In the genomic region with DNA sequence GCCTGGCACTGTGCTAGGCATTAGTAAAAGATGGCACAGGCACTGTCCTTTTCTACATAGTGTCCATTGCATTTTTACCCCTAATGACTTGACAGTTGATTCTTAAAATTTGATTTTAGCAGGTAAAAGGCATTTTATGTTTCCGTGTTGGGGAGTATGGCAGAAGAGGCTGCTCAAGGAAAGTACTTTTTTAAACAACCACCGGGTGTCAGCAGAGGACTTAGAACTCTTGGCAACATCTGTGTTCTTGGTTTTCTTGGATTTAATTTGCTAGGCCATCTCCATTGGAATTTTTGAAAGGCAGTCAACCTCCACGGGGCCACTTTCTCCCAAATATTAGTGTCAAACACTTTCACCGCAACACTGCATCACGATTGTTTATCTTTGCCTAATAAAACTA, we compare ENCODE assay signal across 8 cellular contexts.
A peak's percentile ranks its signal among the peaks of the same experiment; 100 is the strongest.
DNase-seq lines count a peak whose midpoint lies in the region; ATAC-seq, FAIRE-seq and TF ChIP-seq lines count a peak whose summit lies in the region.

No MANE protein-coding gene starts in this region.

- POLR2A ChIA-PET in Caco-2 (lab: Charles Lee), result no interaction called here

- intact Hi-C loops in Caco-2 (cut with micrococcal nuclease; ENCODE audit: unreplicated experiment) (loop anchor here (10.0 kb wide), 1 partner anchor 91 kb away; no protein-coding TSS in a partner anchor), posterior vena cava (cut with DNase I) (no loop called here)

- H3K9me3 Mint-ChIP-seq in Caco-2 (ENCODE audit: unreplicated experiment), result no peaks in the 10 kb centered on the region

- TF ChIP-seq CTCF in Caco-2 (IDR thresholded peaks at IDR 0.05; ENCODE audit: insufficient read depth in 1 of 2, low read depth in 1 of 2, low read length in 1 of 2, severe bottlenecking in 1 of 2, unreplicated experiment in 1 of 2) (peak; percentile 25 to 34), OCI-LY1 (IDR thresholded peaks at IDR 0.05; ENCODE audit: low read length) (peak; percentile 37), fibroblast of lung (conservative IDR thresholded peaks at IDR 0.05 in 1 of 2, IDR thresholded peaks at IDR 0.05 in 1 of 2; ENCODE audit: low read depth in 1 of 2, low read length in 2 of 2) (peak; percentile 32 to 48)

- 12 to 24% (median 20%) methylated on average over 5 of the region's 5 CpGs for WGBS in small intestine, 3 donors

- no peaks in the 10 kb centered on the region for H3K36me3 Mint-ChIP-seq in Caco-2 (ENCODE audit: insufficient read depth, unreplicated experiment)

- ATAC-seq in GM18858 (IDR thresholded peaks at IDR 0.05; ENCODE audit: unreplicated experiment), result no peak
- no peak for ATAC-seq in HG02763 (IDR thresholded peaks at IDR 0.05; ENCODE audit: unreplicated experiment)

- H3K27me3 ChIP-seq in Caco-2 (replicated peaks; ENCODE audit: control insufficient read depth, insufficient read depth, low read length), result no peaks in the 10 kb centered on the region
- H3K27me3 ChIP-seq in H7 (ENCODE audit: control insufficient read depth, insufficient read depth, low read length), result no peaks in the 10 kb centered on the region
- no peaks in the 10 kb centered on the region for H3K27me3 ChIP-seq in OCI-LY1 (ENCODE audit: insufficient read depth, low read length)
- no peaks in the 10 kb centered on the region for H3K27me3 ChIP-seq in fibroblast of lung (ENCODE audit: control insufficient read depth, insufficient read depth, low read length)
- no peaks in the 10 kb centered on the region for H3K27me3 ChIP-seq in small intestine (ENCODE audit: control insufficient read depth in 2 of 2, insufficient read depth in 2 of 2, low read length in 2 of 2)

- H3K4me1 ChIP-seq in Caco-2 (no peaks in the 10 kb centered on the region), OCI-LY1 (ENCODE audit: insufficient read depth, low read length, severe bottlenecking) (no peaks in the 10 kb centered on the region), fibroblast of lung (ENCODE audit: control insufficient read depth, extremely low read depth, insufficient read depth, low read length) (no peaks in the 10 kb centered on the region), small intestine (ENCODE audit: control insufficient read depth in 2 of 2, insufficient read depth in 1 of 2, low read depth in 1 of 2, low read length in 1 of 2) (no peaks in the 10 kb centered on the region)

- CTCF ChIA-PET in Caco-2 (lab: Charles Lee), result no interaction called here

- H3K79me2 ChIP-seq in OCI-LY1 (ENCODE audit: insufficient read depth, low read length) (no peaks in the 10 kb centered on the region), fibroblast of lung (ENCODE audit: control insufficient read depth, insufficient read depth, low read length) (no peaks in the 10 kb centered on the region)

- no peaks in the 10 kb centered on the region for H3K36me3 ChIP-seq in Caco-2 (ENCODE audit: control insufficient read depth, insufficient read depth, low read length)
- no peaks in the 10 kb centered on the region for H3K36me3 ChIP-seq in H7 (replicated peaks; ENCODE audit: control insufficient read depth, insufficient read depth, low read length)
- no peaks in the 10 kb centered on the region for H3K36me3 ChIP-seq in OCI-LY1 (ENCODE audit: insufficient read depth, low read length)
- no peaks in the 10 kb centered on the region for H3K36me3 ChIP-seq in fibroblast of lung (ENCODE audit: control insufficient read depth, insufficient read depth, low read length)
- no peaks in the 10 kb centered on the region for H3K36me3 ChIP-seq in small intestine (ENCODE audit: control insufficient read depth in 2 of 2, insufficient read depth in 2 of 2, low read length in 2 of 2)

- H3K27me3 Mint-ChIP-seq in Caco-2 (ENCODE audit: insufficient read depth, unreplicated experiment), result no peaks in the 10 kb centered on the region

- no peak overlapping the region for H3K4me3 ChIP-seq in Caco-2 (ENCODE audit: low read depth, low read length)
- no peak overlapping the region for H3K4me3 ChIP-seq in H7 (ENCODE audit: insufficient read depth, low read depth, low read length)
- no peak overlapping the region for H3K4me3 ChIP-seq in OCI-LY1 (ENCODE audit: low read depth, low read length, poor library complexity, severe bottlenecking)
- H3K4me3 ChIP-seq in fibroblast of lung (replicated peaks in 1 of 4; ENCODE audit: control extremely low read depth in 1 of 4, insufficient read depth in 1 of 4, low read depth in 3 of 4, low read length in 4 of 4), result no peak overlapping the region
- no peak overlapping the region for H3K4me3 ChIP-seq in small intestine (ENCODE audit: low read depth in 1 of 2, low read length in 2 of 2)

- no peaks in the 10 kb centered on the region for H3F3A ChIP-seq in OCI-LY1 (ENCODE audit: insufficient read depth, low read length)

- H3K9me3 ChIP-seq in Caco-2, result no peaks in the 10 kb centered on the region
- H3K9me3 ChIP-seq in OCI-LY1 (ENCODE audit: low read length), result no peaks in the 10 kb centered on the region
- no peaks in the 10 kb centered on the region for H3K9me3 ChIP-seq in fibroblast of lung (ENCODE audit: control insufficient read depth, insufficient read depth, low read depth, low read length)
- H3K9me3 ChIP-seq in small intestine (ENCODE audit: control insufficient read depth, low read depth), result no peaks in the 10 kb centered on the region

- no TSS peak for BruUV-seq in Caco-2 (replicated peaks; lab: Mats Ljungman, UMichigan)

- H2AFZ ChIP-seq in OCI-LY1 (ENCODE audit: low read length) (no peak overlapping the region), fibroblast of lung (ENCODE audit: low read length) (no peak overlapping the region)

- H3K4me3 Mint-ChIP-seq in Caco-2 (ENCODE audit: unreplicated experiment), result no peak overlapping the region

- no peaks in the 10 kb centered on the region for H4K20me1 ChIP-seq in OCI-LY1 (ENCODE audit: insufficient read depth, low read length)
- no peaks in the 10 kb centered on the region for H4K20me1 ChIP-seq in fibroblast of lung (ENCODE audit: control insufficient read depth, extremely low read depth, insufficient read depth, low read length)

- H3K27ac ChIP-seq in OCI-LY1 (ENCODE audit: low read depth, low read length, poor library complexity, severe bottlenecking) (no peak overlapping the region), fibroblast of lung (ENCODE audit: insufficient read depth, low read length) (no peak overlapping the region), small intestine (ENCODE audit: low read depth in 1 of 2, low read length in 1 of 2) (no peak overlapping the region)

- H3K9me2 ChIP-seq in OCI-LY1 (ENCODE audit: low read depth, low read length), result no peaks in the 10 kb centered on the region

- H3K4me2 ChIP-seq in OCI-LY1 (ENCODE audit: low read length), result no peak overlapping the region
- no peak overlapping the region for H3K4me2 ChIP-seq in fibroblast of lung (ENCODE audit: extremely low read depth, insufficient read depth, low read length)

- peak in 1 of 2 experiments; percentile 13 for DNase-seq in Caco-2
- peak; percentile 26 for DNase-seq in H7
- peak; percentile 29 to 55 for DNase-seq in fibroblast of lung (ENCODE audit: low read depth in 2 of 2)
- DNase-seq in small intestine, result peak; percentile 47
- no peak for DNase-seq in posterior vena cava (ENCODE audit: low spot score)

- no peak for FAIRE-seq in small intestine (lab: Jason Lieb, UNC)

- H3K4me1 Mint-ChIP-seq in Caco-2 (ENCODE audit: low read depth, unreplicated experiment), result no peaks in the 10 kb centered on the region

- H3K27ac Mint-ChIP-seq in Caco-2 (ENCODE audit: unreplicated experiment), result no peak overlapping the region

- H3K9ac ChIP-seq in OCI-LY1 (ENCODE audit: low read length), result no peak overlapping the region
- no peak overlapping the region for H3K9ac ChIP-seq in fibroblast of lung (ENCODE audit: insufficient read depth, low read length)
